ENCODE assay signal across 26 cellular contexts in the genomic region with DNA sequence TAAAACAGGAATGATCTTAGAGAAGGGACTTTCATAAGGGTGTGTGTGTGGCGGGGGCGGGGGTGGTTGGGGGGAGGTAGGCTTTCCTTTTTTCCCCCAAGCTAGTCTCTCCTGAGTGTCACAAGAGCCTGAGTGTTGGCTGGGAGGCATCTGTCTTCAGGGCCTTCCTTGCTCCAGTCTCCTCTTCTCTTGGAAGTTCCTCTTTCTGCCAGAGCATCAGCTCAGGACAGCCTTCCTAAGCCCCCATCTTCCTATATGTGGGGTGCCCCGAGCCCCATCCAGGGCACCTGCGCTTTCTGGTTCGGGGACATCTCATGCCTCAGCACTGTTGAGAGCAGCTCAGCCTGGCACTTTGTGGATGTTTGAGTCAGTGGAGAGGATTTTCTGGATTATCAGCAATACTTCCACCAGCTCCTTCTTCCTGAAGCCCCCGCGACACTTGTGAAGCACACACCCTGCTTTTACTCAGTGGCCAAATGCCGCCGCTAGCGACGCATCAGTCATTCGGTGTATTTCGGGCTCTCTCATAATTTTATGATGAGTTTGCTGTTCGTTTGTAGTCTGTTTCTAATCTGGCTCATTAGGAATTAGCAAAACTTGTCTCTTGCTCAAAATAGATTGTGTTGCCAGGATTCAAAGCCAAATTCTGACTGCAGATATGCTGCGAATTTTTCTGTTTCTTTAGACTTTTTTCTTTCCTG.
DNase-seq lines count a peak whose midpoint lies in the region; ATAC-seq and TF ChIP-seq lines count a peak whose summit lies in the region.
"Had no signal": no experiment of that assay in that cellular context is flagged by ENCODE, and none has a peak within 500 bp of the region (broad histone marks: within the 10 kb centered on the region; RNA-seq: fewer than 3 reads in every experiment).

No MANE protein-coding gene starts in this region.

- no peak overlapping the region for H3K4me3 ChIP-seq in adipocyte (ENCODE audit: low read length)
- H3K4me3 ChIP-seq: adrenal gland, colonic mucosa, lower lobe of right lung, prostate gland, SJCRH30, upper lobe of right lung had no signal

- H3K9me3 ChIP-seq in adipocyte (ENCODE audit: control insufficient read depth, low read length) = no peaks in the 10 kb centered on the region
- H3K9me3 ChIP-seq: adrenal gland, Caco-2, colonic mucosa, lower lobe of right lung, neutrophil, prostate gland, SJCRH30, upper lobe of right lung had no signal

- peaks cover 28% of the 10 kb centered on the region for H3K36me3 Mint-ChIP-seq in activated T-cell treated with anti-CD3 and anti-CD28 coated beads, Interleukin-2, amount 50 U/mL, for 24 hours (ENCODE audit: low read depth)
- peaks cover 0 to 3% (median 0%) of the 10 kb centered on the region in 3 donors for H3K36me3 Mint-ChIP-seq in immature natural killer cell
- H3K36me3 Mint-ChIP-seq in osteocyte (ENCODE audit: unreplicated experiment) = peaks cover 1% of the 10 kb centered on the region

- peaks cover 53% of the 10 kb centered on the region for H3K4me1 ChIP-seq in adipocyte (ENCODE audit: control insufficient read depth, insufficient read depth, low read length)
- H3K4me1 ChIP-seq: SJCRH30 had no signal

- no peak for TF ChIP-seq CTCF in osteocyte (IDR thresholded peaks at IDR 0.05)

- H3K27me3 ChIP-seq in adipocyte (replicated peaks; ENCODE audit: control insufficient read depth, insufficient read depth, low read length) = no peaks in the 10 kb centered on the region
- H3K27me3 ChIP-seq: adrenal gland, colonic mucosa, neutrophil, SJCRH30, upper lobe of right lung had no signal

- DNase-seq in activated T-cell treated with anti-CD3 and anti-CD28 coated beads, Interleukin-2, amount 50 U/mL, for 24 hours = no peak
- DNase-seq in activated T-cell treated with anti-CD3 and anti-CD28 coated beads for 4 hours (no peak), adipocyte (ENCODE audit: low read depth) (no peak), immature natural killer cell (no peak), osteocyte (ENCODE audit: extremely low spot score, unreplicated experiment) (no peak)
- DNase-seq in effector CD8-positive, alpha-beta T cell (lab: John Stamatoyannopoulos, UW) = no peak
- DNase-seq: activated CD4-positive, alpha-beta T cell treated with anti-CD3 and anti-CD28 coated beads for 36 hours; activated T-cell treated with anti-CD3 and anti-CD28 coated beads, Interleukin-2, amount 50 U/mL, for 1 hour; adrenal gland; Caco-2; colonic mucosa; endodermal cell; IMR-90; kidney; lower lobe of right lung; NCI-H1436; NCI-H446 treated with DMSO at 0.1 percent for 48 hours; SJCRH30; stimulated activated CD4-positive, alpha-beta T cell treated with anti-CD3 and anti-CD28 coated beads, Interleukin-1b, Interleukin-23, amount 100 ng/mL, for 48 hours; T-cell; upper lobe of right lung had no signal

- no peak for ATAC-seq in GM19452 (IDR thresholded peaks at IDR 0.05; ENCODE audit: unreplicated experiment)
- ATAC-seq in HG03354 (IDR thresholded peaks at IDR 0.05; ENCODE audit: poor library complexity, severe bottlenecking, unreplicated experiment) = no peak
- ATAC-seq: activated CD4-positive, alpha-beta T cell treated with anti-CD3 and anti-CD28 coated beads for 36 hours; lower lobe of right lung; T-cell; upper lobe of right lung had no signal

- H3K27ac Mint-ChIP-seq in activated T-cell treated with anti-CD3 and anti-CD28 coated beads, Interleukin-2, amount 50 U/mL, for 24 hours = peak overlapping the region; percentile 37
- H3K27ac Mint-ChIP-seq in immature natural killer cell (peak overlapping the region in 4 of 6 donors; percentile 5 to 67 (median 50)), osteocyte (ENCODE audit: unreplicated experiment) (no peak overlapping the region)
- H3K27ac Mint-ChIP-seq: activated CD4-positive, alpha-beta T cell treated with anti-CD3 and anti-CD28 coated beads for 36 hours; B cell; endodermal cell; T-cell had no signal

- H3K9ac ChIP-seq in adipocyte (ENCODE audit: low read length) = peak overlapping the region; percentile 10

- no peaks in the 10 kb centered on the region for H3K9me3 Mint-ChIP-seq in activated T-cell treated with anti-CD3 and anti-CD28 coated beads, Interleukin-2, amount 50 U/mL, for 24 hours
- H3K9me3 Mint-ChIP-seq in immature natural killer cell = no peaks in the 10 kb centered on the region
- no peaks in the 10 kb centered on the region for H3K9me3 Mint-ChIP-seq in osteocyte (ENCODE audit: unreplicated experiment)
- H3K9me3 Mint-ChIP-seq: endodermal cell, T-cell had no signal

- H3K27me3 Mint-ChIP-seq in activated T-cell treated with anti-CD3 and anti-CD28 coated beads, Interleukin-2, amount 50 U/mL, for 24 hours = no peaks in the 10 kb centered on the region
- H3K27me3 Mint-ChIP-seq in immature natural killer cell (ENCODE audit: low read depth in 3 of 3) (peaks cover 0 to 13% (median 5%) of the 10 kb centered on the region in 3 donors), osteocyte (ENCODE audit: unreplicated experiment) (no peaks in the 10 kb centered on the region)
- H3K27me3 Mint-ChIP-seq: activated CD4-positive, alpha-beta T cell treated with anti-CD3 and anti-CD28 coated beads for 36 hours; B cell; T-cell had no signal

- no peak overlapping the region for H3K4me3 Mint-ChIP-seq in activated T-cell treated with anti-CD3 and anti-CD28 coated beads, Interleukin-2, amount 50 U/mL, for 24 hours
- H3K4me3 Mint-ChIP-seq in immature natural killer cell (peak overlapping the region in 2 of 5 donors; percentile 13 to 28), osteocyte (ENCODE audit: unreplicated experiment) (no peak overlapping the region)
- H3K4me3 Mint-ChIP-seq: activated CD4-positive, alpha-beta T cell treated with anti-CD3 and anti-CD28 coated beads for 36 hours; B cell; endodermal cell; T-cell had no signal

- peaks cover 73% of the 10 kb centered on the region for H3K4me1 Mint-ChIP-seq in activated T-cell treated with anti-CD3 and anti-CD28 coated beads, Interleukin-2, amount 50 U/mL, for 24 hours (ENCODE audit: low read depth)
- H3K4me1 Mint-ChIP-seq in immature natural killer cell (peaks cover 66 to 77% of the 10 kb centered on the region in 2 donors), osteocyte (ENCODE audit: unreplicated experiment) (peaks cover 67% of the 10 kb centered on the region)

- H3K36me3 ChIP-seq in adipocyte (ENCODE audit: control insufficient read depth, insufficient read depth, low read length, severe bottlenecking) = no peaks in the 10 kb centered on the region
- H3K36me3 ChIP-seq: adrenal gland, colonic mucosa, neutrophil, prostate gland, SJCRH30, upper lobe of right lung had no signal
